11 cellular contexts compared by ENCODE assay signal in the genomic region with DNA sequence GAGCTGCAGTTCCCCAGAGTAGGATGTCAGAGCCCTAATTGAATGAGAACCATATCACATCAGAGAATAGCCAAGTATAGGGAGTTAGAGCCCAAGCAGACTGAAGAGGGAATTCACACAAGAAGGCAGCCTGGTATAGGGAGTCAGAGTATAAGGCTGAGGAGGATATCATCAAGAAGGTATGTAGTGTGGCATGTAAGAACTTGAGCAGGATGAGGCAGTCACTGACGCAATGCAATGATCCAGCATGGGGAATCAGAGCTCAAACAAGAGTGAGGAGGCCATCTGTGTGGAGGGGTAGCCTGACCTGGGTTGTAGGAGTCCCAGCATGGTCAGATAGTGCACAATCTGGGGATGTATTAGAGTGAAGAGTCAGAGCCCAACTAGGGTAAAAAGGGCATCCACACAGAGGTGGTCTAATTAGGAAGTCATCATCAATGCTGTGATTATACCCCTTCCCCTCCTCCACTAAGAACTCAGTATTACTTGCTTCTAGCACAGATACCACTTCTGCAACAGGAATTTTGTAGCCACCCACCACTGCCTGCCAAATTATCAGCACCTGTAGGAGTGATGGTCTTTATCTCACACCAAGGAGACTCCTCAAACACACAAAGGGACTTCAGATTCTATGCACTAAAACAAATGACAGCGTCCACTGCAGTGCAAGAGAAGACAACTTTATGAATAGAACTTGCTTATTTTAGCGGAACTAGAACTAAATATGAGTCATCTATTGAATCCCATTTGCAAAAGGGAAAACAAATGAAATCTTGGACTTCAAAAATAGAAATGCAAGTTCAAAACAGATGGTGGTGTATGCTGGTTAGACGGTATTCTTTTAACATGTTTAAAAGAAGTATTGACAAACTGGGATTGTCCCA.
DNase-seq lines count a peak whose midpoint lies in the region; ATAC-seq and TF ChIP-seq lines count a peak whose summit lies in the region.
"Had no signal": no experiment of that assay in that cellular context is flagged by ENCODE, and none has a peak within 500 bp of the region (broad histone marks: within the 10 kb centered on the region; RNA-seq: fewer than 3 reads in every experiment).

No MANE protein-coding gene starts in this region.

- H3K4me1 ChIP-seq in fibroblast of lung (ENCODE audit: control insufficient read depth, extremely low read depth, insufficient read depth, low read length), result peaks cover 2% of the 10 kb centered on the region

- H3K9me3 ChIP-seq in fibroblast of lung (ENCODE audit: control insufficient read depth, insufficient read depth, low read depth, low read length), result no peaks in the 10 kb centered on the region

- H3K36me3 ChIP-seq in fibroblast of lung (ENCODE audit: control insufficient read depth, insufficient read depth, low read length), result no peaks in the 10 kb centered on the region

- H3K4me3 ChIP-seq in fibroblast of lung (replicated peaks in 1 of 4; ENCODE audit: control extremely low read depth in 1 of 4, insufficient read depth in 1 of 4, low read depth in 3 of 4, low read length in 4 of 4), result no peak overlapping the region

- H4K20me1 ChIP-seq in fibroblast of lung (ENCODE audit: control insufficient read depth, extremely low read depth, insufficient read depth, low read length), result no peaks in the 10 kb centered on the region

- no peaks in the 10 kb centered on the region for H3K27me3 ChIP-seq in fibroblast of lung (ENCODE audit: control insufficient read depth, insufficient read depth, low read length)

- no peak overlapping the region for H2AFZ ChIP-seq in fibroblast of lung (ENCODE audit: low read length)

- ATAC-seq in GM21390 (IDR thresholded peaks at IDR 0.05; ENCODE audit: unreplicated experiment) (peak; percentile 77), HG03442 (IDR thresholded peaks at IDR 0.05; ENCODE audit: unreplicated experiment) (peak; percentile 83)
- ATAC-seq: activated CD4-positive, CD25-positive, alpha-beta regulatory T cell treated with anti-CD3 and anti-CD28 coated beads, Interleukin-2, amount 50 U/mL, for 24 hours had no signal

- no peak overlapping the region for H3K9ac ChIP-seq in fibroblast of lung (ENCODE audit: insufficient read depth, low read length)

- no peak overlapping the region for H3K27ac ChIP-seq in fibroblast of lung (ENCODE audit: insufficient read depth, low read length)

- no peak overlapping the region for H3K4me2 ChIP-seq in fibroblast of lung (ENCODE audit: extremely low read depth, insufficient read depth, low read length)

- TF ChIP-seq CTCF in fibroblast of lung (conservative IDR thresholded peaks at IDR 0.05 in 1 of 2, IDR thresholded peaks at IDR 0.05 in 1 of 2; ENCODE audit: low read depth in 1 of 2, low read length in 2 of 2), result no peak

- peak; percentile 92 for DNase-seq in EL
- DNase-seq in fibroblast of lung (ENCODE audit: low read depth in 2 of 2), result peak; percentile 65 to 89
- DNase-seq in NCI-H526 (lab: John Stamatoyannopoulos, UW), result no peak
- no peak for DNase-seq in NCI-H510A (lab: John Stamatoyannopoulos, UW)
- DNase-seq in NCI-H146 treated with DMSO at 0.1 percent for 48 hours (lab: John Stamatoyannopoulos, UW; ENCODE audit: unreplicated experiment), result no peak
- DNase-seq in NCI-H2107 (lab: John Stamatoyannopoulos, UW), result no peak
- DNase-seq: left cardiac atrium, NCI-H69 had no signal

- no peaks in the 10 kb centered on the region for H3K79me2 ChIP-seq in fibroblast of lung (ENCODE audit: control insufficient read depth, insufficient read depth, low read length)

Comparison
In these comparisons a context has a peak if more than half of its experiments do, and no peak if none do; other contexts are left out.
1. DNase-seq: peak in EL (single experiment) and fibroblast of lung (2 of 2); none in NCI-H526 (0 of 2), NCI-H510A (single experiment), NCI-H146 treated with DMSO at 0.1 percent for 48 hours (single experiment) and NCI-H2107 (single experiment).